Comparison of ENCODE assay signal across 13 cellular contexts in genomic region chr1:156004843-156005593, GRCh38. TPM values are rescaled to one million over a fixed set of nuclear protein-coding genes. Genes with fewer than 3 reads are reported as not detected.
DNase-seq lines count a peak whose midpoint lies in the region; ATAC-seq, FAIRE-seq and TF ChIP-seq lines count a peak whose summit lies in the region.
"Had no signal": no experiment of that assay in that cellular context is flagged by ENCODE, and none has a peak within 500 bp of the region (broad histone marks: within the 10 kb centered on the region; RNA-seq: fewer than 3 reads in every experiment).

No MANE protein-coding gene starts in this region.

- WGBS in small intestine, 3 donors = 34 to 58% (median 43%) methylated on average over 4 of the region's 4 CpGs

- H3K4me1 Mint-ChIP-seq in activated CD4-positive, alpha-beta T cell treated with anti-CD3 and anti-CD28 coated beads, Interleukin-2, amount 10 ng/mL, durations not matched to agents 7 days and 5 days = peaks cover 38% of the 10 kb centered on the region

- peaks cover 25% of the 10 kb centered on the region for H3K36me3 Mint-ChIP-seq in activated CD4-positive, alpha-beta T cell treated with anti-CD3 and anti-CD28 coated beads, Interleukin-2, amount 10 ng/mL, durations not matched to agents 7 days and 5 days (ENCODE audit: low read depth)

- no peaks in the 10 kb centered on the region for H3K9me3 Mint-ChIP-seq in activated CD4-positive, alpha-beta T cell treated with anti-CD3 and anti-CD28 coated beads, Interleukin-2, amount 10 ng/mL, durations not matched to agents 7 days and 5 days

- BruUV-seq in Panc1 (replicated peaks; lab: Mats Ljungman, UMichigan) = no TSS peak

- in situ Hi-C loops in Panc1 (cut with HindIII; ENCODE audit: low pct_unique_long_range_greater_than_20kb, low sequenced_read_pairs) = no loop called here

- no peak overlapping the region for H3K27ac ChIP-seq in Panc1 (ENCODE audit: low read length)
- H3K27ac ChIP-seq in small intestine (ENCODE audit: low read depth in 1 of 2, low read length in 1 of 2) = peak overlapping the region in 1 of 2 donors; percentile 48
- H3K27ac ChIP-seq: brain microvascular endothelial cell had no signal

- H3K36me3 ChIP-seq in Panc1 (ENCODE audit: control insufficient read depth, insufficient read depth, low read length) (no peaks in the 10 kb centered on the region), small intestine (ENCODE audit: control insufficient read depth in 2 of 2, insufficient read depth in 2 of 2, low read length in 2 of 2) (peaks cover 6% of the 10 kb centered on the region in 2 donors)

- no peak for FAIRE-seq in small intestine (lab: Jason Lieb, UNC)
- FAIRE-seq: A549 had no signal

- peak; percentile 47 for DNase-seq in activated CD4-positive, alpha-beta T cell treated with anti-CD3 and anti-CD28 coated beads, Interleukin-2, amount 10 ng/mL, durations not matched to agents 7 days and 5 days
- no peak for DNase-seq in activated CD4-positive, alpha-beta T cell treated with anti-CD3 and anti-CD28 coated beads for 1 hour
- DNase-seq in Panc1 (ENCODE audit: low read depth, low spot score) (no peak), small intestine (peak; percentile 76), EL (no peak), NCI-H226 (no peak), NCI-H748 treated with DMSO at 0.1 percent for 48 hours (lab: John Stamatoyannopoulos, UW) (no peak)
- peak; percentile 39 for DNase-seq in central memory CD4-positive, alpha-beta T cell
- DNase-seq: brain microvascular endothelial cell; NCI-H1092 treated with DMSO at 0.1 percent for 48 hours; NCI-H69; stimulated activated CD4-positive, alpha-beta T cell treated with anti-CD3 and anti-CD28 coated beads, Interleukin-12 subunit alpha, Interleukin-12 subunit beta, amount 100 ng/mL, for 4 hours had no signal

- intact Hi-C loops in Panc1 (cut with micrococcal nuclease; ENCODE audit: unreplicated experiment) = no loop called here

- no peaks in the 10 kb centered on the region for H3K9me3 ChIP-seq in Panc1 (ENCODE audit: control insufficient read depth, insufficient read depth, low read depth, low read length)
- no peaks in the 10 kb centered on the region for H3K9me3 ChIP-seq in small intestine (ENCODE audit: control insufficient read depth, low read depth)
- H3K9me3 ChIP-seq: A549 had no signal

- ATAC-seq in Panc1 = peak; percentile 14; the same call in 1 of the 2 replicates
- ATAC-seq: A549 had no signal

- H3K4me3 ChIP-seq in Panc1 (ENCODE audit: low read depth in 2 of 2, low read length in 2 of 2) = no peak overlapping the region
- no peak overlapping the region for H3K4me3 ChIP-seq in small intestine (ENCODE audit: low read depth in 1 of 2, low read length in 2 of 2)
- H3K4me3 ChIP-seq: A549 had no signal

- H3K27me3 Mint-ChIP-seq in activated CD4-positive, alpha-beta T cell treated with anti-CD3 and anti-CD28 coated beads, Interleukin-2, amount 10 ng/mL, durations not matched to agents 7 days and 5 days = no peaks in the 10 kb centered on the region

- peak overlapping the region; percentile 86 for H3K27ac Mint-ChIP-seq in activated CD4-positive, alpha-beta T cell treated with anti-CD3 and anti-CD28 coated beads, Interleukin-2, amount 10 ng/mL, durations not matched to agents 7 days and 5 days

- peak overlapping the region; percentile 39 for H3K4me3 Mint-ChIP-seq in activated CD4-positive, alpha-beta T cell treated with anti-CD3 and anti-CD28 coated beads, Interleukin-2, amount 10 ng/mL, durations not matched to agents 7 days and 5 days

- peaks cover 25% of the 10 kb centered on the region for H3K4me1 ChIP-seq in Panc1 (ENCODE audit: control insufficient read depth, insufficient read depth, low read length)
- H3K4me1 ChIP-seq in small intestine (ENCODE audit: control insufficient read depth in 2 of 2, insufficient read depth in 1 of 2, low read depth in 1 of 2, low read length in 1 of 2) = peaks cover 0 to 4% of the 10 kb centered on the region in 2 donors

- no peak for TF ChIP-seq CTCF in Panc1 (IDR thresholded peaks at IDR 0.05)

- H3K27me3 ChIP-seq in Panc1 (ENCODE audit: control insufficient read depth, insufficient read depth, low read length) = no peaks in the 10 kb centered on the region
- no peaks in the 10 kb centered on the region for H3K27me3 ChIP-seq in small intestine (ENCODE audit: control insufficient read depth in 2 of 2, insufficient read depth in 2 of 2, low read length in 2 of 2)
- H3K27me3 ChIP-seq: brain microvascular endothelial cell had no signal

- POLR2A ChIA-PET in activated CD4-positive, alpha-beta T cell treated with anti-CD3 and anti-CD28 coated beads, Interleukin-2, amount 10 ng/mL, durations not matched to agents 7 days and 5 days (lab: Charles Lee) = interaction anchor here (0.6 kb wide), 1 partner anchor 58 kb away, joined by 3 read pairs; no protein-coding TSS in a partner anchor
- POLR2A ChIA-PET in Panc1 (lab: Charles Lee) = no interaction called here

- CTCF ChIA-PET in activated CD4-positive, alpha-beta T cell treated with anti-CD3 and anti-CD28 coated beads, Interleukin-2, amount 10 ng/mL, durations not matched to agents 7 days and 5 days (lab: Charles Lee) = interaction anchor here (0.5 to 2.2 kb wide), 4 partner anchors 9 to 177 kb away, joined by 3 to 6 read pairs (median 4); no protein-coding TSS in a partner anchor
- CTCF ChIA-PET in Panc1 (lab: Charles Lee) = no interaction called here

RNA-seq across cellular contexts. Expression of gene SSR2, which starts 15.7 kb away (rescaled TPM):
- total RNA-seq in activated CD4-positive, alpha-beta T cell treated with anti-CD3 and anti-CD28 coated beads, Interleukin-2, amount 10 ng/mL, durations not matched to agents 7 days and 5 days = 100 to 1,000 TPM; 235 to 273 TPM
- 252 TPM for total RNA-seq in Panc1 (2021; ENCODE audit: unreplicated experiment)
- polyA plus RNA-seq in Panc1 (2012; ENCODE audit: insufficient read length) = 250 TPM
- polyA plus RNA-seq in small intestine = 100 to 1,000 TPM; 133 to 316 (median 223) TPM

RNA-seq across cellular contexts. Expression of gene ARHGEF2, which starts 26.7 kb away (rescaled TPM):
- 100 to 1,000 TPM; 157 to 191 TPM for total RNA-seq in activated CD4-positive, alpha-beta T cell treated with anti-CD3 and anti-CD28 coated beads, Interleukin-2, amount 10 ng/mL, durations not matched to agents 7 days and 5 days
- total RNA-seq in Panc1 (2021; ENCODE audit: unreplicated experiment) = 87.0 TPM
- polyA plus RNA-seq in Panc1 (2012; ENCODE audit: insufficient read length) = 90.6 TPM
- 10 to 100 TPM; 14.6 to 41.4 (median 35.1) TPM for polyA plus RNA-seq in small intestine

RNA-seq across cellular contexts. Expression of gene UBQLN4, which starts 48.6 kb away (rescaled TPM):
- total RNA-seq in activated CD4-positive, alpha-beta T cell treated with anti-CD3 and anti-CD28 coated beads, Interleukin-2, amount 10 ng/mL, durations not matched to agents 7 days and 5 days = 10 to 100 TPM; 30.8 to 34.0 TPM
- 60.0 TPM for total RNA-seq in Panc1 (2021; ENCODE audit: unreplicated experiment)
- 54.4 TPM for polyA plus RNA-seq in Panc1 (2012; ENCODE audit: insufficient read length)
- polyA plus RNA-seq in small intestine = 10 to 100 TPM; 14.1 to 22.0 (median 18.8) TPM

RNA-seq across cellular contexts. Expression of gene LAMTOR2, which starts 49.6 kb away (rescaled TPM):
- total RNA-seq in activated CD4-positive, alpha-beta T cell treated with anti-CD3 and anti-CD28 coated beads, Interleukin-2, amount 10 ng/mL, durations not matched to agents 7 days and 5 days = 10 to 100 TPM; 41.3 to 61.0 TPM
- total RNA-seq in Panc1 (2021; ENCODE audit: unreplicated experiment) = 63.4 TPM
- 111 TPM for polyA plus RNA-seq in Panc1 (2012; ENCODE audit: insufficient read length)
- polyA plus RNA-seq in small intestine = 100 to 1,000 TPM; 132 to 226 (median 165) TPM

RNA-seq across cellular contexts. Expression of gene RAB25, which starts 55.9 kb away (rescaled TPM):
- total RNA-seq in activated CD4-positive, alpha-beta T cell treated with anti-CD3 and anti-CD28 coated beads, Interleukin-2, amount 10 ng/mL, durations not matched to agents 7 days and 5 days = under 1 TPM in 1 of 2 experiments, not detected in 1; 0.50 TPM
- total RNA-seq in Panc1 (2021; ENCODE audit: unreplicated experiment) = not detected
- polyA plus RNA-seq in Panc1 (2012; ENCODE audit: insufficient read length) = not detected
- 100 to 1,000 TPM; 140 to 216 (median 140) TPM for polyA plus RNA-seq in small intestine
- polyA plus RNA-seq: A549 had no signal

Comparison
In these comparisons a context has a peak if more than half of its experiments do, and no peak if none do; other contexts are left out.
1. DNase-seq: peak in activated CD4-positive, alpha-beta T cell treated with anti-CD3 and anti-CD28 coated beads, Interleukin-2, amount 10 ng/mL, durations not matched to agents 7 days and 5 days (single experiment), central memory CD4-positive, alpha-beta T cell (single experiment) and small intestine (single experiment); none in activated CD4-positive, alpha-beta T cell treated with anti-CD3 and anti-CD28 coated beads for 1 hour (single experiment), Panc1 (single experiment), EL (single experiment), NCI-H226 (single experiment) and NCI-H748 treated with DMSO at 0.1 percent for 48 hours (single experiment).